Comparison of ENCODE assay signal across 17 cellular contexts in genomic region chr3:186411089-186411488, GRCh38. TPM values are rescaled to one million over a fixed set of nuclear protein-coding genes. Genes with fewer than 3 reads are reported as not detected.
A peak's percentile ranks its signal among the peaks of the same experiment; 100 is the strongest.
DNase-seq lines count a peak whose midpoint lies in the region; ATAC-seq and TF ChIP-seq lines count a peak whose summit lies in the region.
"Had no signal": no experiment of that assay in that cellular context is flagged by ENCODE, and none has a peak within 500 bp of the region (broad histone marks: within the 10 kb centered on the region; RNA-seq: fewer than 3 reads in every experiment).

No MANE protein-coding gene starts in this region.

- H3K4me1 ChIP-seq in esophagus muscularis mucosa = peaks cover 28 to 87% (median 79%) of the 10 kb centered on the region in 4 donors
- H3K4me1 ChIP-seq in neural progenitor cell = peaks cover 13% of the 10 kb centered on the region

- H3K36me3 Mint-ChIP-seq in activated naive CD4-positive, alpha-beta T cell treated with anti-CD3 and anti-CD28 coated beads, Interleukin-2, amount 50 U/mL, for 72 hours = no peaks in the 10 kb centered on the region
- H3K36me3 Mint-ChIP-seq in activated naive CD4-positive, alpha-beta T cell treated with anti-CD3 and anti-CD28 coated beads, Interleukin-2, amount 10 ng/mL, durations not matched to agents 7 days and 5 days = no peaks in the 10 kb centered on the region
- no peaks in the 10 kb centered on the region for H3K36me3 Mint-ChIP-seq in activated T-helper 17 cell treated with anti-CD3 and anti-CD28 coated beads, Interleukin-2, amount 50 U/mL, for 72 hours (ENCODE audit: low read depth)
- H3K36me3 Mint-ChIP-seq in neural progenitor cell = no peaks in the 10 kb centered on the region
- H3K36me3 Mint-ChIP-seq: CD4-positive, alpha-beta memory T cell had no signal

- H3K27ac Mint-ChIP-seq in activated naive CD4-positive, alpha-beta T cell treated with anti-CD3 and anti-CD28 coated beads, Interleukin-2, amount 50 U/mL, for 72 hours = peak overlapping the region; percentile 50 to 62
- H3K27ac Mint-ChIP-seq in activated naive CD4-positive, alpha-beta T cell treated with anti-CD3 and anti-CD28 coated beads, Interleukin-2, amount 10 ng/mL, durations not matched to agents 7 days and 5 days = no peak overlapping the region
- no peak overlapping the region for H3K27ac Mint-ChIP-seq in activated T-helper 17 cell treated with anti-CD3 and anti-CD28 coated beads, Interleukin-2, amount 50 U/mL, for 72 hours
- peak overlapping the region; percentile 12 for H3K27ac Mint-ChIP-seq in neural progenitor cell

- WGBS in esophagus muscularis mucosa = 100% methylated on average over 2 of the region's 2 CpGs

- CTCF ChIA-PET in activated naive CD4-positive, alpha-beta T cell treated with anti-CD3 and anti-CD28 coated beads, Interleukin-2, amount 10 ng/mL, durations not matched to agents 7 days and 5 days (lab: Charles Lee) = no interaction called here

- intact Hi-C loops in esophagus muscularis mucosa (cut with DNase I) = loop anchor here (5.0 kb wide), 2 partner anchors 44 to 139 kb away; no protein-coding TSS in a partner anchor

- H3K79me2 ChIP-seq in neural progenitor cell (ENCODE audit: low read depth) = no peaks in the 10 kb centered on the region

- TF ChIP-seq CTCF in esophagus muscularis mucosa (IDR thresholded peaks at IDR 0.05) (no peak), neural progenitor cell (IDR thresholded peaks at IDR 0.05) (no peak)

- peaks cover 8% of the 10 kb centered on the region for H3F3A ChIP-seq in neural progenitor cell (ENCODE audit: low read depth)

- TF ChIP-seq POLR2A in esophagus muscularis mucosa (IDR thresholded peaks at IDR 0.05; ENCODE audit: low read depth) = no peak

- no peak for ATAC-seq in activated naive CD4-positive, alpha-beta T cell treated with anti-CD3 and anti-CD28 coated beads, Interleukin-2, amount 50 U/mL, for 72 hours
- ATAC-seq in activated T-helper 17 cell treated with anti-CD3 and anti-CD28 coated beads, Interleukin-2, amount 50 U/mL, for 72 hours (replicated peaks) = no peak
- ATAC-seq in GM19455 (IDR thresholded peaks at IDR 0.05; ENCODE audit: unreplicated experiment) = no peak

- H3K9me3 ChIP-seq in esophagus muscularis mucosa (no peaks in the 10 kb centered on the region), neural progenitor cell (ENCODE audit: low read depth) (no peaks in the 10 kb centered on the region)

- H2AFZ ChIP-seq in neural progenitor cell (replicated peaks) = no peak overlapping the region
- H2AFZ ChIP-seq: GM23248 had no signal

- peaks cover 23% of the 10 kb centered on the region for H3K27me3 Mint-ChIP-seq in activated naive CD4-positive, alpha-beta T cell treated with anti-CD3 and anti-CD28 coated beads, Interleukin-2, amount 10 ng/mL, durations not matched to agents 7 days and 5 days
- peaks cover 6% of the 10 kb centered on the region for H3K27me3 Mint-ChIP-seq in activated T-helper 17 cell treated with anti-CD3 and anti-CD28 coated beads, Interleukin-2, amount 50 U/mL, for 72 hours
- peaks cover 9% of the 10 kb centered on the region for H3K27me3 Mint-ChIP-seq in neural progenitor cell (ENCODE audit: insufficient read depth, low read depth)

- DNase-seq in activated naive CD4-positive, alpha-beta T cell treated with anti-CD3 and anti-CD28 coated beads, Interleukin-2, amount 50 U/mL, for 72 hours (ENCODE audit: low spot score in 2 of 2) = no peak
- no peak for DNase-seq in activated naive CD4-positive, alpha-beta T cell treated with anti-CD3 and anti-CD28 coated beads, Interleukin-2, amount 10 ng/mL, durations not matched to agents 7 days and 5 days
- DNase-seq in esophagus muscularis mucosa (ENCODE audit: extremely low spot score) (no peak), neural progenitor cell (ENCODE audit: low spot score) (no peak), NCI-H1436 (lab: John Stamatoyannopoulos, UW) (no peak), NOMO-1 treated with DMSO at 0.1 percent for 48 hours (lab: John Stamatoyannopoulos, UW; ENCODE audit: unreplicated experiment) (no peak)
- DNase-seq: 8988T; C1 segment of cervical spinal cord; Calu3; CD4-positive, alpha-beta memory T cell; COR-L47; DND-41; GM23248; H7; HCEC 1CT had no signal

- H3K4me3 ChIP-seq in esophagus muscularis mucosa (no peak overlapping the region), neural progenitor cell (no peak overlapping the region)
- H3K4me3 ChIP-seq: GM23248 had no signal

- no peaks in the 10 kb centered on the region for H3K27me3 ChIP-seq in esophagus muscularis mucosa
- H3K27me3 ChIP-seq in neural progenitor cell = peaks cover 23% of the 10 kb centered on the region

- no peak overlapping the region for H3K9ac ChIP-seq in neural progenitor cell
- H3K9ac ChIP-seq: GM23248 had no signal

- H3K36me3 ChIP-seq in esophagus muscularis mucosa = no peaks in the 10 kb centered on the region
- H3K36me3 ChIP-seq in neural progenitor cell = no peaks in the 10 kb centered on the region

- H4K20me1 ChIP-seq in neural progenitor cell (ENCODE audit: low read depth) = no peaks in the 10 kb centered on the region

- H3K4me1 Mint-ChIP-seq in activated naive CD4-positive, alpha-beta T cell treated with anti-CD3 and anti-CD28 coated beads, Interleukin-2, amount 10 ng/mL, durations not matched to agents 7 days and 5 days = peaks cover 22% of the 10 kb centered on the region
- H3K4me1 Mint-ChIP-seq in activated T-helper 17 cell treated with anti-CD3 and anti-CD28 coated beads, Interleukin-2, amount 50 U/mL, for 72 hours = peaks cover 31% of the 10 kb centered on the region
- H3K4me1 Mint-ChIP-seq in neural progenitor cell = peaks cover 25% of the 10 kb centered on the region

- H3K9me3 Mint-ChIP-seq in activated naive CD4-positive, alpha-beta T cell treated with anti-CD3 and anti-CD28 coated beads, Interleukin-2, amount 50 U/mL, for 72 hours = no peaks in the 10 kb centered on the region
- no peaks in the 10 kb centered on the region for H3K9me3 Mint-ChIP-seq in activated naive CD4-positive, alpha-beta T cell treated with anti-CD3 and anti-CD28 coated beads, Interleukin-2, amount 10 ng/mL, durations not matched to agents 7 days and 5 days
- H3K9me3 Mint-ChIP-seq in activated T-helper 17 cell treated with anti-CD3 and anti-CD28 coated beads, Interleukin-2, amount 50 U/mL, for 72 hours = no peaks in the 10 kb centered on the region
- peaks cover 2% of the 10 kb centered on the region for H3K9me3 Mint-ChIP-seq in neural progenitor cell
- H3K9me3 Mint-ChIP-seq: CD4-positive, alpha-beta memory T cell had no signal

- no peak for TF ChIP-seq EP300 in esophagus muscularis mucosa (IDR thresholded peaks at IDR 0.05)

- no peak overlapping the region for H3K4me3 Mint-ChIP-seq in activated naive CD4-positive, alpha-beta T cell treated with anti-CD3 and anti-CD28 coated beads, Interleukin-2, amount 10 ng/mL, durations not matched to agents 7 days and 5 days
- H3K4me3 Mint-ChIP-seq in activated T-helper 17 cell treated with anti-CD3 and anti-CD28 coated beads, Interleukin-2, amount 50 U/mL, for 72 hours = peak overlapping the region; percentile 25
- H3K4me3 Mint-ChIP-seq in neural progenitor cell = no peak overlapping the region
- H3K4me3 Mint-ChIP-seq: CD4-positive, alpha-beta memory T cell had no signal

- peak overlapping the region in 3 of 4 donors; percentile 91 to 97 (median 93) for H3K27ac ChIP-seq in esophagus muscularis mucosa (replicated peaks in 1 of 4)
- H3K27ac ChIP-seq in neural progenitor cell = no peak overlapping the region
- H3K27ac ChIP-seq: GM23248 had no signal

- no peak overlapping the region for H3K4me2 ChIP-seq in neural progenitor cell

RNA-seq across cellular contexts. Expression of gene DGKG, which starts 49.1 kb away (rescaled TPM):
- 1 to 10 TPM in 1 of 2 donors, under 1 TPM in 1; 0.34 to 5.5 TPM for total RNA-seq in activated naive CD4-positive, alpha-beta T cell treated with anti-CD3 and anti-CD28 coated beads, Interleukin-2, amount 50 U/mL, for 72 hours
- 1 to 10 TPM in 1 of 2 donors, under 1 TPM in 1; 0.37 to 1.1 TPM for total RNA-seq in activated T-helper 17 cell treated with anti-CD3 and anti-CD28 coated beads, Interleukin-2, amount 50 U/mL, for 72 hours
- 100 to 1,000 TPM in 2 of 4 donors, 10 to 100 TPM in 2; 75.0 to 169 (median 104) TPM for total RNA-seq in esophagus muscularis mucosa
- total RNA-seq in neural progenitor cell (ENCODE audit: low replicate concordance) = 0.22 and 0.37 TPM in 2 replicates
- total RNA-seq: GM23248 had no signal

Comparison
In these comparisons a context has a peak if more than half of its experiments do, and no peak if none do; other contexts are left out.
1. H3K27ac Mint-ChIP-seq: peak in activated naive CD4-positive, alpha-beta T cell treated with anti-CD3 and anti-CD28 coated beads, Interleukin-2, amount 50 U/mL, for 72 hours (2 of 2) and neural progenitor cell (single experiment); none in activated naive CD4-positive, alpha-beta T cell treated with anti-CD3 and anti-CD28 coated beads, Interleukin-2, amount 10 ng/mL, durations not matched to agents 7 days and 5 days (single experiment) and activated T-helper 17 cell treated with anti-CD3 and anti-CD28 coated beads, Interleukin-2, amount 50 U/mL, for 72 hours (single experiment).
2. RNA of gene DGKG, which starts 49.1 kb away (total RNA-seq): 75.0 to 169 TPM in esophagus muscularis mucosa; 0.34 to 5.5 TPM in activated naive CD4-positive, alpha-beta T cell treated with anti-CD3 and anti-CD28 coated beads, Interleukin-2, amount 50 U/mL, for 72 hours, 0.37 to 1.1 TPM in activated T-helper 17 cell treated with anti-CD3 and anti-CD28 coated beads, Interleukin-2, amount 50 U/mL, for 72 hours and 0.22 to 0.37 TPM in neural progenitor cell; every median in the first group is over 10 times any median in the second.